ENCODE assay signal across 9 cellular contexts in genomic region chr16:66520406-66521194, GRCh38. TPM values are rescaled to one million over a fixed set of nuclear protein-coding genes. Genes with fewer than 3 reads are reported as not detected.
DNase-seq lines count a peak whose midpoint lies in the region; TF ChIP-seq lines count a peak whose summit lies in the region.
"Had no signal": no experiment of that assay in that cellular context is flagged by ENCODE, and none has a peak within 500 bp of the region (broad histone marks: within the 10 kb centered on the region; RNA-seq: fewer than 3 reads in every experiment).

No MANE protein-coding gene starts in this region.

- DNase-seq in activated naive CD4-positive, alpha-beta T cell treated with anti-CD3 and anti-CD28 coated beads, Interleukin-2, amount 10 ng/mL, durations not matched to agents 7 days and 5 days, result no peak
- no peak for DNase-seq in activated naive CD4-positive, alpha-beta T cell (lab: John Stamatoyannopoulos, UW)
- no peak for DNase-seq in activated naive CD8-positive, alpha-beta T cell treated with anti-CD3 and anti-CD28 coated beads for 36 hours
- peak; percentile 67 to 90 for DNase-seq in lower leg skin (ENCODE audit: low spot score in 2 of 2)
- DNase-seq in uterus, result no peak
- DNase-seq in activated gamma-delta T cell (lab: John Stamatoyannopoulos, UW), result no peak
- DNase-seq in NCI-H2196 treated with DMSO at 0.1 percent for 48 hours (lab: John Stamatoyannopoulos, UW; ENCODE audit: unreplicated experiment), result no peak
- DNase-seq in iPS-NIHi11 (ENCODE audit: low spot score), result no peak

- TF ChIP-seq POLR2A in lower leg skin (IDR thresholded peaks at IDR 0.05), result no peak
- no peak for TF ChIP-seq POLR2A in uterus (IDR thresholded peaks at IDR 0.05)

- no peaks in the 10 kb centered on the region for H3K9me3 ChIP-seq in uterus

- H3K9me3 Mint-ChIP-seq in activated naive CD4-positive, alpha-beta T cell treated with anti-CD3 and anti-CD28 coated beads, Interleukin-2, amount 10 ng/mL, durations not matched to agents 7 days and 5 days, result no peaks in the 10 kb centered on the region
- no peaks in the 10 kb centered on the region for H3K9me3 Mint-ChIP-seq in activated naive CD8-positive, alpha-beta T cell treated with anti-CD3 and anti-CD28 coated beads for 36 hours

- H3K4me3 ChIP-seq in lower leg skin (ENCODE audit: low read depth, poor library complexity, severe bottlenecking) (no peak overlapping the region), uterus (no peak overlapping the region)

- H3K27me3 ChIP-seq in uterus, result no peaks in the 10 kb centered on the region

- H3K4me1 Mint-ChIP-seq in activated naive CD4-positive, alpha-beta T cell treated with anti-CD3 and anti-CD28 coated beads, Interleukin-2, amount 10 ng/mL, durations not matched to agents 7 days and 5 days, result peaks cover 97% of the 10 kb centered on the region
- H3K4me1 Mint-ChIP-seq in activated naive CD8-positive, alpha-beta T cell treated with anti-CD3 and anti-CD28 coated beads for 36 hours, result peaks cover 85% of the 10 kb centered on the region

- 75% methylated on average over 14 of the region's 14 CpGs for WGBS in lower leg skin, 2 donors

- intact Hi-C loops in lower leg skin (cut with DNase I; ENCODE audit: low total_unique reads) (no loop called here), uterus (cut with DNase I; ENCODE audit: low total_unique reads) (no loop called here)

- peaks cover 2% of the 10 kb centered on the region for H3K36me3 Mint-ChIP-seq in activated naive CD4-positive, alpha-beta T cell treated with anti-CD3 and anti-CD28 coated beads, Interleukin-2, amount 10 ng/mL, durations not matched to agents 7 days and 5 days
- H3K36me3 Mint-ChIP-seq in activated naive CD8-positive, alpha-beta T cell treated with anti-CD3 and anti-CD28 coated beads for 36 hours, result peaks cover 5% of the 10 kb centered on the region

- peaks cover 6 to 18% of the 10 kb centered on the region in 2 donors for H3K4me1 ChIP-seq in uterus

- TF ChIP-seq CTCF in lower leg skin (IDR thresholded peaks at IDR 0.05) (no peak), uterus (IDR thresholded peaks at IDR 0.05) (no peak)

- H3K27ac ChIP-seq in uterus, result peak overlapping the region; percentile 28 to 51

- H3K36me3 ChIP-seq in uterus, result no peaks in the 10 kb centered on the region

- H3K27me3 Mint-ChIP-seq in activated naive CD4-positive, alpha-beta T cell treated with anti-CD3 and anti-CD28 coated beads, Interleukin-2, amount 10 ng/mL, durations not matched to agents 7 days and 5 days, result peaks cover 4% of the 10 kb centered on the region
- no peaks in the 10 kb centered on the region for H3K27me3 Mint-ChIP-seq in activated naive CD8-positive, alpha-beta T cell treated with anti-CD3 and anti-CD28 coated beads for 36 hours

- CTCF ChIA-PET in activated naive CD4-positive, alpha-beta T cell treated with anti-CD3 and anti-CD28 coated beads, Interleukin-2, amount 10 ng/mL, durations not matched to agents 7 days and 5 days (lab: Charles Lee), result interaction anchor here (1.1 to 6.3 kb wide), 4 partner anchors 31 to 87 kb away, joined by 3 to 39 read pairs (median 8); partner anchors contain the start of genes CKLF and TK2

- peak overlapping the region; percentile 70 for H3K27ac Mint-ChIP-seq in activated naive CD4-positive, alpha-beta T cell treated with anti-CD3 and anti-CD28 coated beads, Interleukin-2, amount 10 ng/mL, durations not matched to agents 7 days and 5 days
- peak overlapping the region; percentile 38 for H3K27ac Mint-ChIP-seq in activated naive CD8-positive, alpha-beta T cell treated with anti-CD3 and anti-CD28 coated beads for 36 hours

- no peak overlapping the region for H3K4me3 Mint-ChIP-seq in activated naive CD4-positive, alpha-beta T cell treated with anti-CD3 and anti-CD28 coated beads, Interleukin-2, amount 10 ng/mL, durations not matched to agents 7 days and 5 days
- peak overlapping the region; percentile 36 for H3K4me3 Mint-ChIP-seq in activated naive CD8-positive, alpha-beta T cell treated with anti-CD3 and anti-CD28 coated beads for 36 hours

RNA-seq across cellular contexts. Expression of gene TK2, which starts 29.3 kb away (rescaled TPM):
- 1 to 10 TPM; 5.6 to 6.9 TPM for total RNA-seq in activated naive CD8-positive, alpha-beta T cell treated with anti-CD3 and anti-CD28 coated beads for 36 hours
- total RNA-seq in lower leg skin (10 to 100 TPM; 15.3 to 28.3 (median 22.6) TPM), uterus (10 to 100 TPM; 13.6 to 52.6 (median 39.2) TPM)

RNA-seq across cellular contexts. Expression of gene CKLF, which starts 31.8 kb away (rescaled TPM):
- total RNA-seq in activated naive CD8-positive, alpha-beta T cell treated with anti-CD3 and anti-CD28 coated beads for 36 hours, result 100 to 1,000 TPM in 1 of 2 experiments, 10 to 100 TPM in 1; 93.0 to 103 TPM
- total RNA-seq in lower leg skin (10 to 100 TPM; 10.2 to 24.8 (median 17.5) TPM), uterus (100 to 1,000 TPM in 1 of 4 donors, 10 to 100 TPM in 3; 31.3 to 118 (median 68.6) TPM)

RNA-seq across cellular contexts. Expression of gene CMTM1, which starts 45.6 kb away (rescaled TPM):
- total RNA-seq in activated naive CD8-positive, alpha-beta T cell treated with anti-CD3 and anti-CD28 coated beads for 36 hours, result 1 to 10 TPM; 2.8 to 5.9 TPM
- total RNA-seq in lower leg skin (1 to 10 TPM in 2 of 4 donors, under 1 TPM in 1, not detected in 1; 0.39 to 2.1 (median 1.9) TPM), uterus (1 to 10 TPM in 2 of 4 donors, not detected in 2; 5.0 to 5.3 TPM)

RNA-seq across cellular contexts. Expression of gene CMTM2, which starts 58.7 kb away (rescaled TPM):
- total RNA-seq in activated naive CD8-positive, alpha-beta T cell treated with anti-CD3 and anti-CD28 coated beads for 36 hours, result not detected
- total RNA-seq in lower leg skin (under 1 TPM in 1 of 4 donors, not detected in 3; 0.26 TPM), uterus (1 to 10 TPM in 1 of 4 donors, not detected in 3; 1.2 TPM)
- total RNA-seq: SK-MEL-5 had no signal

Comparison
In these comparisons a context has a peak if more than half of its experiments do, and no peak if none do; other contexts are left out.
1. DNase-seq: peak in lower leg skin (2 of 2); none in activated naive CD4-positive, alpha-beta T cell treated with anti-CD3 and anti-CD28 coated beads, Interleukin-2, amount 10 ng/mL, durations not matched to agents 7 days and 5 days (single experiment), activated naive CD4-positive, alpha-beta T cell (0 of 4), activated naive CD8-positive, alpha-beta T cell treated with anti-CD3 and anti-CD28 coated beads for 36 hours (single experiment), uterus (0 of 2), activated gamma-delta T cell (single experiment), NCI-H2196 treated with DMSO at 0.1 percent for 48 hours (single experiment) and iPS-NIHi11 (single experiment).